Comparison of ENCODE assay signal across 7 cellular contexts in the genomic region with DNA sequence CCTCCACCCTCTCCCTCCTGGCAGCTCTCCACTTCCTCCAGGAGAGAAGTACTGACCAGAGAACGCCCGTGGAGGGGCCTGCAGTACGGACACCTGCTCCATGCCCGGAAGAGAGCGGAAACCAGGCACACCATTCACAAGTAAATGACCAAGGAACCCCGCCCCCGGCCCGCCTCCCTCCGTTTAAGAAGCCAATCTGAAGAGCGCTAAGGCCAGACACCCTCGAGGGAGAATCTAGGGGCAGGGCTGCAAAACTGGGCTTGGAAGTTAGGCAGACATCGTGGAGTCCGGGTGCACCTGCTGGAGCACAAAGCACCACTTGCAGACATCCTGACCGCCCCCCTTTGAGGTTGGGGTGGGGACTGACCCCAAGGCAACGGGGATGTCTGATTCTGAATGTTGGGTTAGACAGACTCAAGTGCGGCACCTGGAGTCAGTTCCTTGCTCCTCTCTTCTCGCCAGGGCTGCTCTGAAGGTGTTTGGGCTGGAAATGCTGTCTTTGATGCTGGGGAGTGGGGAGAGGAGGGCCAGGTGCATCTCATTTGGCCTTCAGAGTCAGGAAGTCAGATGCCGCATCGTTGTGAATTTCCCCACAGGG. TPM values are rescaled to one million over a fixed set of nuclear protein-coding genes. Genes with fewer than 3 reads are reported as not detected.
DNase-seq lines count a peak whose midpoint lies in the region; ATAC-seq, FAIRE-seq and TF ChIP-seq lines count a peak whose summit lies in the region.

No MANE protein-coding gene starts in this region.

- DNase-seq in GM18507 (ENCODE audit: extremely low spot score, insufficient read length, low read depth) (peak; percentile 72), NCI-H446 (lab: John Stamatoyannopoulos, UW) (peak; percentile 42 to 74), chondrocyte (ENCODE audit: low spot score) (no peak), left kidney (ENCODE audit: low read depth, low spot score) (peak; percentile 92)
- peak; percentile 63 for DNase-seq in activated CD4-positive, CD25-positive, alpha-beta regulatory T cell treated with anti-CD3 and anti-CD28 coated beads, Interleukin-2, amount 50 U/mL, for 72 hours
- DNase-seq in stimulated activated CD4-positive, alpha-beta T cell treated with anti-CD3 and anti-CD28 coated beads, Interleukin-4, amount 100 ng/mL, for 1 hour = peak; percentile 77

- no peaks in the 10 kb centered on the region for H3K9me3 Mint-ChIP-seq in chondrocyte (ENCODE audit: low read depth)

- H3K27ac Mint-ChIP-seq in chondrocyte (ENCODE audit: unreplicated experiment) = peak overlapping the region; percentile 98

- peaks cover 68% of the 10 kb centered on the region for H3K4me1 Mint-ChIP-seq in chondrocyte (ENCODE audit: low read depth)

- FAIRE-seq in GM18507 (lab: Jason Lieb, UNC) = peak; percentile 87

- TF ChIP-seq CTCF in chondrocyte (IDR thresholded peaks at IDR 0.05) = peak; percentile 56

- H3K4me3 Mint-ChIP-seq in chondrocyte (ENCODE audit: unreplicated experiment) = peak overlapping the region; percentile 80

- ATAC-seq in HG03103 (IDR thresholded peaks at IDR 0.05; ENCODE audit: low read depth, unreplicated experiment) = peak; percentile 32

- H3K36me3 Mint-ChIP-seq in chondrocyte (ENCODE audit: low read depth) = peaks cover 24% of the 10 kb centered on the region

- H3K27me3 Mint-ChIP-seq in chondrocyte (ENCODE audit: low read depth) = no peaks in the 10 kb centered on the region

RNA-seq across cellular contexts. Expression of gene FAAP100, which starts 1.0 kb away (rescaled TPM):
- 39.8 to 62.7 TPM (median 43.1 TPM) in 3 replicates for total RNA-seq in chondrocyte

RNA-seq across cellular contexts. Expression of gene FSCN2, which starts 24.9 kb away (rescaled TPM):
- 4.1 to 6.1 TPM (median 5.3 TPM) in 3 replicates for total RNA-seq in chondrocyte

RNA-seq across cellular contexts. Expression of gene ACTG1, which starts 40.5 kb away (rescaled TPM):
- total RNA-seq in chondrocyte = 3,639 to 4,575 TPM (median 4,567 TPM) in 3 replicates
